ENCODE assay signal across 18 cellular contexts in the genomic region with DNA sequence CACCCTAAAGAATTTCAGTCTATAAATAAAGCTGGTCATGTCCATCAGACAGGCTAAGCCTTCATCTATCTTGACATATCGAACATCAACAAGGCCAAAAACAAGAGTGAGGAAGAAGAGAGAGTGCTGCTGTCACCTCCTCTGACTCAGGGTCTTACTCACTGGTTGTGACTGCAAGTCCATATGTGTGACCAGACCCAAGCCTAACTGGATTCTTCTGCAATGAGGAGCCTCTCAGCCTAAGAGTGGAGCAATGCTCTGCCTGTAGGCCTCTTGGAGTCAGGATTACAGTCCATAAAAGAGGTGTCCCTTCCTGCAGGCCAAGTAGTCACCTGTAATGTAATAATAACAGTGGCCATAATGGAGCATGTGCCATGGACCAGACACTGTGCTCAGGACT.
"Had no signal": no experiment of that assay in that cellular context is flagged by ENCODE, and none has a peak within 500 bp of the region (broad histone marks: within the 10 kb centered on the region; RNA-seq: fewer than 3 reads in every experiment).

No MANE protein-coding gene starts in this region.

- H3K27ac ChIP-seq: gastrocnemius medialis, transverse colon, vagina had no signal

- H3K27me3 ChIP-seq: gastrocnemius medialis, transverse colon, vagina had no signal

- H3K27ac Mint-ChIP-seq: activated B cell treated with CpG ODN at 0.5 μM for 24 hours; activated CD4-positive, alpha-beta memory T cell treated with anti-CD3 and anti-CD28 coated beads for 36 hours; activated CD8-positive, alpha-beta memory T cell treated with anti-CD3 and anti-CD28 coated beads, Interleukin-2, amount 10 ng/mL, durations not matched to agents 7 days and 5 days; activated naive CD8-positive, alpha-beta T cell treated with anti-CD3 and anti-CD28 coated beads for 36 hours; effector memory CD8-positive, alpha-beta T cell; immature natural killer cell; memory B cell had no signal

- H3K36me3 ChIP-seq: gastrocnemius medialis, transverse colon, vagina had no signal

- H3K9me3 Mint-ChIP-seq: activated B cell treated with CpG ODN at 0.5 μM for 24 hours; activated CD4-positive, alpha-beta memory T cell treated with anti-CD3 and anti-CD28 coated beads for 36 hours; activated naive CD8-positive, alpha-beta T cell treated with anti-CD3 and anti-CD28 coated beads for 36 hours; effector memory CD8-positive, alpha-beta T cell; memory B cell had no signal

- H3K4me3 ChIP-seq: gastrocnemius medialis, transverse colon, vagina had no signal

- H3K4me1 Mint-ChIP-seq: activated B cell treated with CpG ODN at 0.5 μM for 24 hours; activated CD8-positive, alpha-beta memory T cell treated with anti-CD3 and anti-CD28 coated beads, Interleukin-2, amount 10 ng/mL, durations not matched to agents 7 days and 5 days; activated naive CD8-positive, alpha-beta T cell treated with anti-CD3 and anti-CD28 coated beads for 36 hours; immature natural killer cell; memory B cell had no signal

- H3K4me3 Mint-ChIP-seq: activated B cell treated with CpG ODN at 0.5 μM for 24 hours; activated CD4-positive, alpha-beta memory T cell treated with anti-CD3 and anti-CD28 coated beads for 36 hours; activated CD8-positive, alpha-beta memory T cell treated with anti-CD3 and anti-CD28 coated beads, Interleukin-2, amount 10 ng/mL, durations not matched to agents 7 days and 5 days; activated naive CD8-positive, alpha-beta T cell treated with anti-CD3 and anti-CD28 coated beads for 36 hours; effector memory CD8-positive, alpha-beta T cell; immature natural killer cell; memory B cell had no signal

- H3K27me3 Mint-ChIP-seq: activated CD4-positive, alpha-beta memory T cell treated with anti-CD3 and anti-CD28 coated beads for 36 hours; activated CD8-positive, alpha-beta memory T cell treated with anti-CD3 and anti-CD28 coated beads, Interleukin-2, amount 10 ng/mL, durations not matched to agents 7 days and 5 days had no signal

- ATAC-seq: activated CD8-positive, alpha-beta memory T cell treated with anti-CD3 and anti-CD28 coated beads, Interleukin-2, amount 10 ng/mL, durations not matched to agents 7 days and 5 days; effector memory CD8-positive, alpha-beta T cell; gastrocnemius medialis; stimulated activated naive CD8-positive, alpha-beta T cell treated with anti-CD3 and anti-CD28 coated beads, Interleukin-15, Interleukin-2, amounts not matched to agents 100 U/mL and 50 U/mL, for 24 hours had no signal

- H3K4me1 ChIP-seq: gastrocnemius medialis, transverse colon had no signal

- H3K9me3 ChIP-seq: gastrocnemius medialis, transverse colon, vagina had no signal

- DNase-seq: activated B cell treated with CpG ODN at 0.5 μM for 24 hours; activated CD4-positive, alpha-beta memory T cell treated with anti-CD3 and anti-CD28 coated beads for 36 hours; activated CD4-positive, alpha-beta T cell treated with anti-CD3 and anti-CD28 coated beads for 4 hours; activated CD8-positive, alpha-beta memory T cell treated with anti-CD3 and anti-CD28 coated beads, Interleukin-2, amount 10 ng/mL, durations not matched to agents 7 days and 5 days; activated naive CD8-positive, alpha-beta T cell treated with anti-CD3 and anti-CD28 coated beads for 36 hours; amniotic stem cell; dermis blood vessel endothelial cell; effector memory CD8-positive, alpha-beta T cell; gastrocnemius medialis; immature natural killer cell; kidney glomerular epithelial cell; occipital lobe; stimulated activated CD4-positive, alpha-beta T cell treated with anti-CD3 and anti-CD28 coated beads, Interleukin-12 subunit alpha, Interleukin-12 subunit beta, amount 100 ng/mL, for 4 hours; stimulated activated CD4-positive, alpha-beta T cell treated with anti-CD3 and anti-CD28 coated beads, Interleukin-1b, Interleukin-23, amount 100 ng/mL, for 48 hours; stimulated activated naive CD8-positive, alpha-beta T cell treated with anti-CD3 and anti-CD28 coated beads, Interleukin-15, Interleukin-2, amounts not matched to agents 100 U/mL and 50 U/mL, for 24 hours; transverse colon had no signal

- H3K36me3 Mint-ChIP-seq: activated CD4-positive, alpha-beta memory T cell treated with anti-CD3 and anti-CD28 coated beads for 36 hours; activated CD8-positive, alpha-beta memory T cell treated with anti-CD3 and anti-CD28 coated beads, Interleukin-2, amount 10 ng/mL, durations not matched to agents 7 days and 5 days; activated naive CD8-positive, alpha-beta T cell treated with anti-CD3 and anti-CD28 coated beads for 36 hours; immature natural killer cell; memory B cell had no signal
